In genomic region chr12:65540140-65540539, GRCh38 we compare ENCODE assay signal across 1 cellular context.
TF ChIP-seq lines count a peak whose summit lies in the region.

No MANE protein-coding gene starts in this region.

TF ChIP-seq in HEK293, 187 proteins besides CTCF, POLR2A, EP300 and RAD21 (continued from another document):
- TF ChIP-seq TSHZ1 (tag by site-specific recombination; IDR thresholded peaks at IDR 0.05; ENCODE audit: borderline replicate concordance) = no peak
- TF ChIP-seq ZNF510 (tag by site-specific recombination; IDR thresholded peaks at IDR 0.05; ENCODE audit: insufficient replicate concordance) = peak; percentile 15
- TF ChIP-seq ZNF629 (tag by site-specific recombination; IDR thresholded peaks at IDR 0.05) = no peak
- no peak for TF ChIP-seq ZFHX2 (tag by site-specific recombination; conservative IDR thresholded peaks at IDR 0.05)
- no peak for TF ChIP-seq ZNF184 (tag by site-specific recombination; IDR thresholded peaks at IDR 0.05)
- no peak for TF ChIP-seq ZNF658 (tag by site-specific recombination; IDR thresholded peaks at IDR 0.05)
- TF ChIP-seq ZXDB (tag by site-specific recombination; IDR thresholded peaks at IDR 0.05) = peak; percentile 29; the same call in 1 of the 2 replicates
- TF ChIP-seq ZNF266 (tag by site-specific recombination; IDR thresholded peaks at IDR 0.05; ENCODE audit: low read depth) = no peak
- no peak for TF ChIP-seq ZNF701 (tag by site-specific recombination; IDR thresholded peaks at IDR 0.05)
- no peak for TF ChIP-seq ZBTB21 (tag by site-specific recombination; IDR thresholded peaks at IDR 0.05)
- TF ChIP-seq ZNF211 (tag by site-specific recombination; IDR thresholded peaks at IDR 0.05; ENCODE audit: low read depth) = no peak
- peak; percentile 73 for TF ChIP-seq ZNF610 (tag by site-specific recombination; IDR thresholded peaks at IDR 0.05; ENCODE audit: borderline replicate concordance)
- TF ChIP-seq BCL6B (tag by site-specific recombination; IDR thresholded peaks at IDR 0.05) = no peak
- no peak for TF ChIP-seq ZBTB44 (tag by site-specific recombination; IDR thresholded peaks at IDR 0.05)
- TF ChIP-seq ZSCAN16 (tag by site-specific recombination; IDR thresholded peaks at IDR 0.05) = no peak
- TF ChIP-seq ZNF112 (tag by site-specific recombination; IDR thresholded peaks at IDR 0.05) = no peak
- peak; percentile 41; the same call in 1 of the 2 replicates for TF ChIP-seq ZNF518A (tag by site-specific recombination; conservative IDR thresholded peaks at IDR 0.05; ENCODE audit: low read depth)
- TF ChIP-seq ZNF626 (tag by site-specific recombination; IDR thresholded peaks at IDR 0.05) = peak; percentile 74; the same call in 1 of the 2 replicates
- no peak for TF ChIP-seq ZNF544 (tag by site-specific recombination; IDR thresholded peaks at IDR 0.05)
- TF ChIP-seq ZNF16 (tag by site-specific recombination; IDR thresholded peaks at IDR 0.05; ENCODE audit: low read depth) = no peak
- peak; percentile 32; the same call in 1 of the 2 replicates for TF ChIP-seq ZNF26 (tag by site-specific recombination; IDR thresholded peaks at IDR 0.05)
- no peak for TF ChIP-seq ZFP41 (tag by site-specific recombination; IDR thresholded peaks at IDR 0.05; ENCODE audit: borderline replicate concordance)
- TF ChIP-seq ZFP3 (tag by site-specific recombination; IDR thresholded peaks at IDR 0.05; ENCODE audit: low read depth) = no peak
- no peak for TF ChIP-seq ZNF274 (IDR thresholded peaks at IDR 0.05; ENCODE audit: low read length)
- no peak for TF ChIP-seq ZNF274 (tag by site-specific recombination; IDR thresholded peaks at IDR 0.05; ENCODE audit: borderline replicate concordance)
- TF ChIP-seq ZNF292 (tag by site-specific recombination; IDR thresholded peaks at IDR 0.05; ENCODE audit: borderline replicate concordance, low read depth) = no peak
- no peak for TF ChIP-seq GFI1B (tag by site-specific recombination; IDR thresholded peaks at IDR 0.05)
- no peak for TF ChIP-seq ZNF121 (tag by site-specific recombination; IDR thresholded peaks at IDR 0.05)
- TF ChIP-seq ZNF366 (tag by site-specific recombination; conservative IDR thresholded peaks at IDR 0.05) = no peak
- TF ChIP-seq TRIM28 (IDR thresholded peaks at IDR 0.05; ENCODE audit: borderline replicate concordance, low read length) = peak; percentile 83
- TF ChIP-seq ZNF19 (tag by site-specific recombination; IDR thresholded peaks at IDR 0.05; ENCODE audit: low read depth) = no peak
- TF ChIP-seq PBX3 (CRISPR knock-in tag; IDR thresholded peaks at IDR 0.05) = no peak
- TF ChIP-seq ZNF423 (tag by site-specific recombination; IDR thresholded peaks at IDR 0.05) = no peak
- TF ChIP-seq ZNF623 (tag by site-specific recombination; IDR thresholded peaks at IDR 0.05) = no peak
- no peak for TF ChIP-seq ZNF426 (tag by site-specific recombination; IDR thresholded peaks at IDR 0.05)
- no peak for TF ChIP-seq ZNF707 (tag by site-specific recombination; IDR thresholded peaks at IDR 0.05)
- no peak for TF ChIP-seq ZNF10 (tag by site-specific recombination; IDR thresholded peaks at IDR 0.05)
- TF ChIP-seq ZNF48 (tag by site-specific recombination; IDR thresholded peaks at IDR 0.05) = no peak
- TF ChIP-seq ZNF830 (tag by site-specific recombination; IDR thresholded peaks at IDR 0.05; ENCODE audit: low read depth) = no peak
- TF ChIP-seq SP7 (tag by site-specific recombination; IDR thresholded peaks at IDR 0.05) = peak; percentile 51
- no peak for TF ChIP-seq ZNF362 (tag by site-specific recombination; IDR thresholded peaks at IDR 0.05)
- no peak for TF ChIP-seq ZBTB1 (tag by site-specific recombination; IDR thresholded peaks at IDR 0.05)
- no peak for TF ChIP-seq HOXC10 (CRISPR knock-in tag; IDR thresholded peaks at IDR 0.05)
- no peak for TF ChIP-seq ZNF335 (tag by site-specific recombination; conservative IDR thresholded peaks at IDR 0.05)
- TF ChIP-seq ZNF302 (tag by site-specific recombination; IDR thresholded peaks at IDR 0.05; ENCODE audit: low read depth) = no peak
- peak; percentile 24 for TF ChIP-seq ZNF529 (tag by site-specific recombination; IDR thresholded peaks at IDR 0.05; ENCODE audit: insufficient replicate concordance)
- no peak for TF ChIP-seq ZNF404 (tag by site-specific recombination; IDR thresholded peaks at IDR 0.05)
- TF ChIP-seq EGR2 (tag by site-specific recombination; IDR thresholded peaks at IDR 0.05; ENCODE audit: low read depth) = no peak
